In genomic region chr14:37791384-37792036, GRCh38 we compare ENCODE assay signal across 1 cellular context.
TF ChIP-seq lines count a peak whose summit lies in the region.

No MANE protein-coding gene starts in this region.

TF ChIP-seq in HepG2, 621 proteins besides CTCF, POLR2A, EP300 and RAD21 (continued from another document and continues in another):
- peak; percentile 85 for TF ChIP-seq HNF4G (IDR thresholded peaks at IDR 0.05; ENCODE audit: borderline replicate concordance, low read depth, low read length)
- TF ChIP-seq HNF4G (CRISPR knock-in tag; IDR thresholded peaks at IDR 0.05; ENCODE audit: borderline replicate concordance, low read depth), result peak; percentile 73; the same call in 1 of the 2 replicates
- peak; percentile 61; the same call in 1 of the 2 replicates for TF ChIP-seq LCORL (IDR thresholded peaks at IDR 0.05)
- peak; percentile 88 for TF ChIP-seq LCORL (CRISPR knock-in tag; IDR thresholded peaks at IDR 0.05)
- TF ChIP-seq MEIS1 (CRISPR knock-in tag; IDR thresholded peaks at IDR 0.05; ENCODE audit: borderline replicate concordance), result peak; percentile 73; the same call in 1 of the 2 replicates
- 0 out of 2 replicates have a peak, but pooled peaks have one; percentile 26 for TF ChIP-seq ZNF7 (CRISPR knock-in tag; IDR thresholded peaks at IDR 0.05)
- peak; percentile 72 for TF ChIP-seq TCF7 (IDR thresholded peaks at IDR 0.05; ENCODE audit: low read depth)
- no peak for TF ChIP-seq ZNF841 (CRISPR knock-in tag; IDR thresholded peaks at IDR 0.05; ENCODE audit: borderline replicate concordance)
- TF ChIP-seq PRDM15 (CRISPR knock-in tag; IDR thresholded peaks at IDR 0.05), result no peak
- peak; percentile 45; the same call in 1 of the 2 replicates for TF ChIP-seq KMT2B (CRISPR knock-in tag; IDR thresholded peaks at IDR 0.05)
- TF ChIP-seq TP53 (CRISPR knock-in tag; conservative IDR thresholded peaks at IDR 0.05), result no peak
- TF ChIP-seq KLF6 (CRISPR knock-in tag; IDR thresholded peaks at IDR 0.05), result 0 out of 2 replicates have a peak, but pooled peaks have one; percentile 36
- TF ChIP-seq MEF2D (CRISPR knock-in tag; IDR thresholded peaks at IDR 0.05), result peak; percentile 95; the same call in 1 of the 2 replicates
- TF ChIP-seq NR2F6 (IDR thresholded peaks at IDR 0.05), result peak; percentile 82
- peak; percentile 83 for TF ChIP-seq NR2F6 (CRISPR knock-in tag; IDR thresholded peaks at IDR 0.05)
- no peak for TF ChIP-seq CC2D1A (CRISPR knock-in tag; IDR thresholded peaks at IDR 0.05)
- TF ChIP-seq ZNF205 (CRISPR knock-in tag; IDR thresholded peaks at IDR 0.05), result peak; percentile 86
- no peak for TF ChIP-seq SMAD1 (CRISPR knock-in tag; IDR thresholded peaks at IDR 0.05; ENCODE audit: borderline replicate concordance, low read depth)
- TF ChIP-seq NFYC (CRISPR knock-in tag; IDR thresholded peaks at IDR 0.05), result peak; percentile 48
- TF ChIP-seq GTF2F1 (IDR thresholded peaks at IDR 0.05; ENCODE audit: low read length), result no peak
- TF ChIP-seq ZNF724P (CRISPR knock-in tag; IDR thresholded peaks at IDR 0.05; ENCODE audit: borderline replicate concordance), result no peak
- peak; percentile 94; the same call in 1 of the 2 replicates for TF ChIP-seq RORA (CRISPR knock-in tag; IDR thresholded peaks at IDR 0.05)
- peak; percentile 69; the same call in 1 of the 2 replicates for TF ChIP-seq DMAP1 (CRISPR knock-in tag; IDR thresholded peaks at IDR 0.05)
- TF ChIP-seq NCOA2 (CRISPR knock-in tag; IDR thresholded peaks at IDR 0.05), result peak; percentile 91
- peak in 1 of 2 experiments; percentile 52; a peak in 1 of 4 replicates for TF ChIP-seq KLF16 (CRISPR knock-in tag; IDR thresholded peaks at IDR 0.05)
- peak; percentile 53; the same call in 1 of the 2 replicates for TF ChIP-seq YEATS4 (CRISPR knock-in tag; IDR thresholded peaks at IDR 0.05; ENCODE audit: borderline replicate concordance)
- TF ChIP-seq THYN1 (CRISPR knock-in tag; IDR thresholded peaks at IDR 0.05; ENCODE audit: borderline replicate concordance, low read depth), result no peak
- peak; percentile 42; the same call in 1 of the 2 replicates for TF ChIP-seq AFF4 (CRISPR knock-in tag; IDR thresholded peaks at IDR 0.05)
- peak; percentile 94 for TF ChIP-seq FOXK1 (CRISPR knock-in tag; IDR thresholded peaks at IDR 0.05; ENCODE audit: borderline replicate concordance, low read depth)
- TF ChIP-seq KDM3A (CRISPR knock-in tag; IDR thresholded peaks at IDR 0.05; ENCODE audit: low read depth), result peak; percentile 92
- TF ChIP-seq ZNF704 (CRISPR knock-in tag; IDR thresholded peaks at IDR 0.05; ENCODE audit: borderline replicate concordance), result no peak
- TF ChIP-seq ZBTB43 (CRISPR knock-in tag; conservative IDR thresholded peaks at IDR 0.05), result peak; percentile 12; the same call in 1 of the 2 replicates
- peak; percentile 92; the same call in 1 of the 2 replicates for TF ChIP-seq MBD4 (IDR thresholded peaks at IDR 0.05; ENCODE audit: borderline replicate concordance, low read length)
- peak; percentile 60 for TF ChIP-seq TFDP2 (CRISPR knock-in tag; IDR thresholded peaks at IDR 0.05)
- peak; percentile 73 for TF ChIP-seq DPF2 (CRISPR knock-in tag; IDR thresholded peaks at IDR 0.05; ENCODE audit: borderline replicate concordance, low read depth)
- no peak for TF ChIP-seq HMGA1 (CRISPR knock-in tag; conservative IDR thresholded peaks at IDR 0.05)
- TF ChIP-seq ZMYM2 (CRISPR knock-in tag; IDR thresholded peaks at IDR 0.05), result peak; percentile 84; the same call in 1 of the 2 replicates
- no peak; the same call in 1 of the 2 replicates for TF ChIP-seq MEIS2 (CRISPR knock-in tag; IDR thresholded peaks at IDR 0.05)
- TF ChIP-seq ZBTB7B (CRISPR knock-in tag; IDR thresholded peaks at IDR 0.05), result peak; percentile 82; the same call in 1 of the 2 replicates
- no peak for TF ChIP-seq ZNF256 (CRISPR knock-in tag; conservative IDR thresholded peaks at IDR 0.05)
- TF ChIP-seq ZNF558 (CRISPR knock-in tag; IDR thresholded peaks at IDR 0.05; ENCODE audit: borderline replicate concordance), result 0 out of 2 replicates have a peak, but pooled peaks have one; percentile 57
- no peak for TF ChIP-seq NR1H2 (CRISPR knock-in tag; IDR thresholded peaks at IDR 0.05; ENCODE audit: borderline replicate concordance, low read depth)
- TF ChIP-seq FOXP4 (CRISPR knock-in tag; IDR thresholded peaks at IDR 0.05), result peak; percentile 88
- TF ChIP-seq KDM6A (CRISPR knock-in tag; IDR thresholded peaks at IDR 0.05; ENCODE audit: low read depth), result peak; percentile 88
- no peak for TF ChIP-seq ZC3H13 (CRISPR knock-in tag; IDR thresholded peaks at IDR 0.05)
- TF ChIP-seq ZNF18 (CRISPR knock-in tag; IDR thresholded peaks at IDR 0.05; ENCODE audit: insufficient replicate concordance), result no peak
- no peak for TF ChIP-seq SP1 (IDR thresholded peaks at IDR 0.05)
- no peak for TF ChIP-seq SP1 (CRISPR knock-in tag; IDR thresholded peaks at IDR 0.05)
- TF ChIP-seq NAIF1 (CRISPR knock-in tag; IDR thresholded peaks at IDR 0.05; ENCODE audit: borderline replicate concordance), result 0 out of 2 replicates have a peak, but pooled peaks have one; percentile 25
- peak; percentile 95 for TF ChIP-seq MED1 (CRISPR knock-in tag; IDR thresholded peaks at IDR 0.05)
- TF ChIP-seq FOXJ3 (CRISPR knock-in tag; IDR thresholded peaks at IDR 0.05; ENCODE audit: borderline replicate concordance), result peak; percentile 86; the same call in 1 of the 2 replicates
- peak; percentile 100 for TF ChIP-seq PPARG (CRISPR knock-in tag; conservative IDR thresholded peaks at IDR 0.05)
- no peak for TF ChIP-seq ZNF513 (CRISPR knock-in tag; conservative IDR thresholded peaks at IDR 0.05)
- TF ChIP-seq ZNF713 (CRISPR knock-in tag; IDR thresholded peaks at IDR 0.05), result 0 out of 2 replicates have a peak, but pooled peaks have one; percentile 51
- TF ChIP-seq NCOR1 (IDR thresholded peaks at IDR 0.05; ENCODE audit: borderline replicate concordance, low read length), result peak; percentile 94
